ENCODE assay signal across 1 cellular context in genomic region chr9:99003308-99003707, GRCh38.
TF ChIP-seq lines count a peak whose summit lies in the region.

No MANE protein-coding gene starts in this region.

TF ChIP-seq in WTC11, 78 proteins besides CTCF, POLR2A, EP300 and RAD21 (continued from another document):
- TF ChIP-seq AFF4 (CRISPR knock-in tag; IDR thresholded peaks at IDR 0.05; ENCODE audit: borderline replicate concordance) (no peak), TEAD1 (CRISPR knock-in tag; IDR thresholded peaks at IDR 0.05) (no peak), JAZF1 (CRISPR knock-in tag; IDR thresholded peaks at IDR 0.05) (no peak), CBFB (CRISPR knock-in tag; IDR thresholded peaks at IDR 0.05; ENCODE audit: low read depth) (no peak), NR2C2 (CRISPR knock-in tag; IDR thresholded peaks at IDR 0.05) (no peak), MLX (CRISPR knock-in tag; IDR thresholded peaks at IDR 0.05) (no peak), ATF6 (CRISPR knock-in tag; IDR thresholded peaks at IDR 0.05) (no peak), STAT6 (CRISPR knock-in tag; conservative IDR thresholded peaks at IDR 0.05; ENCODE audit: low read depth) (no peak)
TF ChIP-seq in WTC11: peak in this region for 0.
